Comparison of ENCODE assay signal across 8 cellular contexts in genomic region chr6:26020291-26020982, GRCh38. TPM values are rescaled to one million over a fixed set of nuclear protein-coding genes. Genes with fewer than 3 reads are reported as not detected.
A peak's percentile ranks its signal among the peaks of the same experiment; 100 is the strongest.
DNase-seq lines count a peak whose midpoint lies in the region; ATAC-seq and TF ChIP-seq lines count a peak whose summit lies in the region.

No MANE protein-coding gene starts in this region.

- peak overlapping the region; percentile 97 to 98 for H3K27ac ChIP-seq in ascending aorta
- peak overlapping the region; percentile 95 to 97 for H3K27ac ChIP-seq in right atrium auricular region
- peak overlapping the region; percentile 90 for H3K27ac ChIP-seq in psoas muscle

- peak overlapping the region; percentile 59 for H3K4me3 ChIP-seq in GM12875 (ENCODE audit: low read depth, low read length)
- H3K4me3 ChIP-seq in ascending aorta = peak overlapping the region; percentile 74 to 75
- peak overlapping the region; percentile 65 to 68 for H3K4me3 ChIP-seq in right atrium auricular region
- H3K4me3 ChIP-seq in psoas muscle = peak overlapping the region; percentile 83

- H3K36me3 Mint-ChIP-seq in T-helper 17 cell (ENCODE audit: low read depth) = no peaks in the 10 kb centered on the region

- WGBS in psoas muscle, 3 donors = 0 to 1% (median 0%) methylated on average over 46 of the region's 46 CpGs

- H3K27me3 ChIP-seq in ascending aorta = no peaks in the 10 kb centered on the region
- no peaks in the 10 kb centered on the region for H3K27me3 ChIP-seq in right atrium auricular region
- peaks cover 0 to 25% (median 2%) of the 10 kb centered on the region in 3 donors for H3K27me3 ChIP-seq in psoas muscle (ENCODE audit: insufficient read depth in 3 of 3, low read length in 2 of 3)

- peak overlapping the region; percentile 98 for H3K27ac Mint-ChIP-seq in T-helper 17 cell

- peak; percentile 52 for ATAC-seq in HG02642 (IDR thresholded peaks at IDR 0.05; ENCODE audit: poor library complexity, unreplicated experiment)
- peak; percentile 56 for ATAC-seq in T-helper 17 cell
- ATAC-seq in psoas muscle = peak; percentile 76 to 82 (median 80)

- H3K4me3 Mint-ChIP-seq in T-helper 17 cell = peak overlapping the region; percentile 92

- no peaks in the 10 kb centered on the region for H3K27me3 Mint-ChIP-seq in T-helper 17 cell

- H3K36me3 ChIP-seq in ascending aorta (no peaks in the 10 kb centered on the region), right atrium auricular region (no peaks in the 10 kb centered on the region), psoas muscle (ENCODE audit: insufficient read depth in 1 of 2, low read depth in 1 of 2) (no peaks in the 10 kb centered on the region)

- peaks cover 0 to 11% of the 10 kb centered on the region in 2 donors for H3K4me1 ChIP-seq in ascending aorta
- peaks cover 0 to 20% of the 10 kb centered on the region in 2 donors for H3K4me1 ChIP-seq in right atrium auricular region
- peaks cover 7% of the 10 kb centered on the region for H3K4me1 ChIP-seq in psoas muscle

- H3K9me3 ChIP-seq in T-helper 17 cell (ENCODE audit: control insufficient read depth, low read length, poor library complexity, severe bottlenecking) = no peaks in the 10 kb centered on the region
- no peaks in the 10 kb centered on the region for H3K9me3 ChIP-seq in ascending aorta
- H3K9me3 ChIP-seq in right atrium auricular region = no peaks in the 10 kb centered on the region
- no peaks in the 10 kb centered on the region for H3K9me3 ChIP-seq in psoas muscle

- H3K4me1 Mint-ChIP-seq in T-helper 17 cell = peaks cover 15% of the 10 kb centered on the region

- intact Hi-C loops in ascending aorta (cut with DNase I) = loop anchor here (5.0 to 10.0 kb wide), 4 partner anchors 534 to 1814 kb away; a partner anchor contains a TSS
- intact Hi-C loops in psoas muscle (cut with DNase I) = loop anchor here in 1 of 2 donors (10.0 kb wide), 2 partner anchors 514 to 1114 kb away; partner anchors contain the start of gene HMGN4

- DNase-seq in NCI-H1092 treated with DMSO at 0.1 percent for 48 hours (lab: John Stamatoyannopoulos, UW) (peak; percentile 85), T-helper 17 cell (peak; percentile 54 to 67 (median 63)), ascending aorta (ENCODE audit: low spot score in 2 of 2) (peak; percentile 56 to 93), right atrium auricular region (ENCODE audit: low spot score) (peak; percentile 93), psoas muscle (peak; percentile 74 to 86), H4 (ENCODE audit: low spot score) (no peak)

- no peak for TF ChIP-seq CTCF in GM12875 (IDR thresholded peaks at IDR 0.05; ENCODE audit: borderline replicate concordance, insufficient read depth, low read depth, low read length)
- no peak for TF ChIP-seq CTCF in ascending aorta (IDR thresholded peaks at IDR 0.05)
- no peak for TF ChIP-seq CTCF in right atrium auricular region (IDR thresholded peaks at IDR 0.05)
- no peak for TF ChIP-seq CTCF in psoas muscle (IDR thresholded peaks at IDR 0.05)

RNA-seq across cellular contexts. Expression of gene TRIM38, which starts 57.8 kb away (rescaled TPM):
- 10 to 100 TPM; 17.5 to 19.9 TPM for total RNA-seq in T-helper 17 cell
- 7.6 TPM for total RNA-seq in ascending aorta
- total RNA-seq in right atrium auricular region = 1 to 10 TPM; 2.5 to 5.2 TPM
- total RNA-seq in psoas muscle = 1 to 10 TPM; 3.1 to 7.3 (median 4.8) TPM
- 1 to 10 TPM; 1.4 to 5.8 (median 3.4) TPM for polyA plus RNA-seq in psoas muscle
- total RNA-seq in H4 (2014; rRNA removed; shearing (Covaris generic)) = 4.7 and 7.1 TPM in 2 replicates
